Comparison of ENCODE assay signal across 8 cellular contexts in genomic region chr10:69179743-69180524, GRCh38. TPM values are rescaled to one million over a fixed set of nuclear protein-coding genes. Genes with fewer than 3 reads are reported as not detected.
A peak's percentile ranks its signal among the peaks of the same experiment; 100 is the strongest.
DNase-seq lines count a peak whose midpoint lies in the region; ATAC-seq and TF ChIP-seq lines count a peak whose summit lies in the region.

Gene SUPV3L1, plus strand, starts transcription at chr10:69180234. Its CDS starts 58 bp downstream, at chr10:69180292.

- ATAC-seq in GM18907 (IDR thresholded peaks at IDR 0.05; ENCODE audit: unreplicated experiment), result peak; percentile 80
- ATAC-seq in HG03159 (IDR thresholded peaks at IDR 0.05; ENCODE audit: unreplicated experiment), result peak; percentile 82

- peak within 1 kb of the TSS; percentile 99 for H3K4me3 ChIP-seq in AG04450 (ENCODE audit: low read depth, low read length)

- H3K4me1 Mint-ChIP-seq in immature natural killer cell, result peaks cover 49 to 61% of the 10 kb centered on the region in 2 donors

- no peaks in the 10 kb centered on the region for H3K9me3 Mint-ChIP-seq in immature natural killer cell

- H3K27ac Mint-ChIP-seq in immature natural killer cell, result peak within 1 kb of the TSS; percentile 99 to 100 (median 100)

- peaks cover 3 to 9% (median 4%) of the 10 kb centered on the region in 3 donors for H3K36me3 Mint-ChIP-seq in immature natural killer cell

- CTCF ChIA-PET in AG04450 (lab: Charles Lee), result no interaction called here

- TF ChIP-seq CTCF in AG04450 (IDR thresholded peaks at IDR 0.05; ENCODE audit: low read depth, low read length), result no peak

- POLR2A ChIA-PET in AG04450 (lab: Yijun Ruan, JAX), result interaction anchor here (1.0 kb wide), 1 partner anchor 224 kb away, joined by 3 read pairs; the partner anchor contains the start of gene DDX21

- peak within 1 kb of the TSS; percentile 94 to 98 (median 95) for H3K4me3 Mint-ChIP-seq in immature natural killer cell

- peaks cover 14 to 22% (median 18%) of the 10 kb centered on the region in 3 donors for H3K27me3 Mint-ChIP-seq in immature natural killer cell (ENCODE audit: low read depth in 3 of 3)

- H3K27me3 ChIP-seq in AG04450 (ENCODE audit: control insufficient read depth, insufficient read depth, low read length), result no peaks in the 10 kb centered on the region

- H3K27ac ChIP-seq in AG04450 (ENCODE audit: low read depth, low read length), result peak within 1 kb of the TSS; percentile 95

- peaks cover 4% of the 10 kb centered on the region; the same call in 1 of the 2 replicates for H3K9me3 ChIP-seq in AG04450 (ENCODE audit: control insufficient read depth, insufficient read depth, low read length)

- peak; percentile 93 for DNase-seq in AG04450 (ENCODE audit: low read depth, low spot score)
- DNase-seq in NCI-H226, result peak; percentile 94
- DNase-seq in activated CD4-positive, CD25-positive, alpha-beta regulatory T cell (lab: John Stamatoyannopoulos, UW), result peak; percentile 70 to 75 (median 73)
- DNase-seq in central memory CD4-positive, alpha-beta T cell, result peak; percentile 88
- peak; percentile 91 to 94 (median 93) for DNase-seq in immature natural killer cell
- peak; percentile 92 for DNase-seq in smooth muscle cell of the brain vasculature (ENCODE audit: low read depth, low spot score)

RNA-seq across cellular contexts. Expression of gene SUPV3L1, which starts in this region (rescaled TPM):
- polyA plus RNA-seq in AG04450 (2011; rRNA removed) (28.0 and 31.8 TPM in 2 replicates), immature natural killer cell (10 to 100 TPM; 15.0 to 30.4 (median 18.0) TPM)
- 28.1 and 45.3 TPM in 2 replicates for polyA minus RNA-seq in AG04450 (2011; rRNA and poly(A)+ RNA removed)

Comparison
In these comparisons a context has a peak if more than half of its experiments do, and no peak if none do; other contexts are left out.
1. Peak in every context shown above with its lines: DNase-seq, ATAC-seq, H3K4me3 ChIP-seq and H3K27ac ChIP-seq.